11 cellular contexts compared by ENCODE assay signal in the genomic region with DNA sequence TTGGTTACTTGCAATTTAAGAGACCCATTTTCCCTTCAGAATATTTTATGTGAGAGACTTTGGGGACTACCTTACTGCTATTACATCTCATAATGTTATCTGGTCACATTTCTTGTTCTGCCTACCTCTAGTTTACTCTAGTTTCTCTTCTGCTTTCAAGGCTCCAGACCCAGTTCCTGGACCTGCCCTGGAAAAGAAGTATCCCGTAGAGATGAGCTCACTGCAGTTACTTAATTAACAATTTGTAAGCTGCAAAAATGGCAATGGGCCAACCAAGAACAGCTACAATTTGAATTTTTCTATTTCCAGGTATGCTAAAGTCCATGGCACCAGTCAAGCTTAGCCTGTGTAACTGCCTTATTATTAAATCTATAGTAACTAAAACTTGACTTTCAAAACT. TPM values are rescaled to one million over a fixed set of nuclear protein-coding genes. Genes with fewer than 3 reads are reported as not detected.
DNase-seq lines count a peak whose midpoint lies in the region; ATAC-seq and TF ChIP-seq lines count a peak whose summit lies in the region.
"Had no signal": no experiment of that assay in that cellular context is flagged by ENCODE, and none has a peak within 500 bp of the region (broad histone marks: within the 10 kb centered on the region; RNA-seq: fewer than 3 reads in every experiment).

No MANE protein-coding gene starts in this region.

- ATAC-seq in GM18519 (IDR thresholded peaks at IDR 0.05; ENCODE audit: low FRiP score, unreplicated experiment) (peak; percentile 60), GM21515 (IDR thresholded peaks at IDR 0.05; ENCODE audit: unreplicated experiment) (peak; percentile 57), HG03469 (IDR thresholded peaks at IDR 0.05; ENCODE audit: unreplicated experiment) (peak; percentile 66)

- intact Hi-C loops in adrenal gland (cut with DNase I) = no loop called here

- peaks cover 10% of the 10 kb centered on the region for H3K36me3 Mint-ChIP-seq in endothelial cell (ENCODE audit: low read depth, unreplicated experiment)

- H3K9me3 ChIP-seq in adrenal gland (replicated peaks in 1 of 3) = no peaks in the 10 kb centered on the region
- H3K9me3 ChIP-seq: tibial artery had no signal

- H3K27me3 ChIP-seq in adrenal gland = no peaks in the 10 kb centered on the region
- H3K27me3 ChIP-seq: tibial artery had no signal

- H3K27ac ChIP-seq in adrenal gland = no peak overlapping the region
- H3K27ac ChIP-seq: tibial artery had no signal

- peaks cover 5 to 45% of the 10 kb centered on the region in 2 donors for H3K4me1 ChIP-seq in adrenal gland (replicated peaks in 1 of 2)

- H3K4me3 Mint-ChIP-seq in endothelial cell (ENCODE audit: unreplicated experiment) = no peak overlapping the region

- no peak overlapping the region for H3K27ac Mint-ChIP-seq in endothelial cell (ENCODE audit: unreplicated experiment)

- DNase-seq in kidney tubule cell (ENCODE audit: low spot score) (peak; percentile 47), endothelial cell (ENCODE audit: low spot score) (no peak), adrenal gland (no peak), OCI-M2 (lab: John Stamatoyannopoulos, UW; ENCODE audit: unreplicated experiment) (no peak)
- DNase-seq: effector memory CD4-positive, alpha-beta T cell; NCI-H1694 treated with DMSO at 0.1 percent for 48 hours; tibial artery had no signal

- H3K4me3 ChIP-seq in adrenal gland = no peak overlapping the region
- H3K4me3 ChIP-seq: tibial artery had no signal

- peaks cover 3% of the 10 kb centered on the region for H3K27me3 Mint-ChIP-seq in endothelial cell (ENCODE audit: unreplicated experiment)

- no peak for TF ChIP-seq CTCF in endothelial cell (IDR thresholded peaks at IDR 0.05; ENCODE audit: unreplicated experiment)
- TF ChIP-seq CTCF in adrenal gland (IDR thresholded peaks at IDR 0.05) = no peak

- H3K36me3 ChIP-seq in adrenal gland (replicated peaks in 1 of 2) = no peaks in the 10 kb centered on the region
- H3K36me3 ChIP-seq: tibial artery had no signal

- peaks cover 12% of the 10 kb centered on the region for H3K4me1 Mint-ChIP-seq in endothelial cell (ENCODE audit: unreplicated experiment)

- no peak for TF ChIP-seq POLR2A in adrenal gland (IDR thresholded peaks at IDR 0.05)

- WGBS in adrenal gland, 4 donors = 43 to 56% (median 49%) methylated on average over 1 of the region's 1 CpG

- H3K9me3 Mint-ChIP-seq in endothelial cell (ENCODE audit: unreplicated experiment) = no peaks in the 10 kb centered on the region

RNA-seq across cellular contexts. Expression of a gene that starts 25.0 kb away (rescaled TPM):
- total RNA-seq in endothelial cell (ENCODE audit: unreplicated experiment) (105 TPM), adrenal gland (10 to 100 TPM; 35.9 to 68.8 (median 49.4) TPM)
- 10 to 100 TPM; 10.8 to 59.4 (median 18.8) TPM for polyA plus RNA-seq in adrenal gland

RNA-seq across cellular contexts. Expression of a gene that starts 57.5 kb away (rescaled TPM):
- total RNA-seq in endothelial cell (ENCODE audit: unreplicated experiment) (4.8 TPM), adrenal gland (1 to 10 TPM in 5 of 8 donors, under 1 TPM in 1, not detected in 2; 0.70 to 3.1 (median 1.8) TPM)
- under 1 TPM in 1 of 3 donors, not detected in 2; 0.18 TPM for polyA plus RNA-seq in adrenal gland
- total RNA-seq: kidney epithelial cell had no signal
